8 cellular contexts compared by ENCODE assay signal in the genomic region with DNA sequence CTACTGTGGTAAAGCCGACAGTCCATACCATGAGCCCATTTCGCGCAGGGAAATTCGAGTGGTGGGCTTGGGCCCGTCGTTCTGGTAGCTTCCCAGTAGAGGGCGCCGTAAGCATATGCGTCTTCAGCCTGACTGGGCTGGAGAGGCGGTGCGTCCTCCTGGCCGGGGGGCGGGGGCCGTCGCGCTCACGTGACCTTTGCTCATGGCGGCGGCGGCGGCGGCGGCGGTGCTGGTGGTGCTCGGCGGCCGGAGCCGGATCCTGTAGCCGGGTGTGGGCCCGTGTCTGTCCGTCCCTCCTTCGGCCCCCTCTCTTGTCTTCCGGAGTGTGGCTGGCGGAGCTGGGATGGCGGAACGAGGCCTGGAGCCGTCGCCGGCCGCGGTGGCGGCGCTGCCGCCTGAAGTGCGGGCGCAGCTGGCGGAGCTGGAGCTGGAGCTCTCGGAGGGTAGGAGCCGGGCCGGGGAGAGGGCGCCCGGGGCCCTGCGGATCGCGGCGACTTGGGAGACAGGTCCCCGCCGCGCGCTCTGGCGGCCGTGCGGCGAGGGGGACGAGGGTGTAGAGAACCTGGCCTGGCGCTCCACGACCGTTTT. TPM values are rescaled to one million over a fixed set of nuclear protein-coding genes. Genes with fewer than 3 reads are reported as not detected.
A peak's percentile ranks its signal among the peaks of the same experiment; 100 is the strongest.
DNase-seq lines count a peak whose midpoint lies in the region; ATAC-seq and FAIRE-seq lines count a peak whose summit lies in the region.

A gene with protein sequence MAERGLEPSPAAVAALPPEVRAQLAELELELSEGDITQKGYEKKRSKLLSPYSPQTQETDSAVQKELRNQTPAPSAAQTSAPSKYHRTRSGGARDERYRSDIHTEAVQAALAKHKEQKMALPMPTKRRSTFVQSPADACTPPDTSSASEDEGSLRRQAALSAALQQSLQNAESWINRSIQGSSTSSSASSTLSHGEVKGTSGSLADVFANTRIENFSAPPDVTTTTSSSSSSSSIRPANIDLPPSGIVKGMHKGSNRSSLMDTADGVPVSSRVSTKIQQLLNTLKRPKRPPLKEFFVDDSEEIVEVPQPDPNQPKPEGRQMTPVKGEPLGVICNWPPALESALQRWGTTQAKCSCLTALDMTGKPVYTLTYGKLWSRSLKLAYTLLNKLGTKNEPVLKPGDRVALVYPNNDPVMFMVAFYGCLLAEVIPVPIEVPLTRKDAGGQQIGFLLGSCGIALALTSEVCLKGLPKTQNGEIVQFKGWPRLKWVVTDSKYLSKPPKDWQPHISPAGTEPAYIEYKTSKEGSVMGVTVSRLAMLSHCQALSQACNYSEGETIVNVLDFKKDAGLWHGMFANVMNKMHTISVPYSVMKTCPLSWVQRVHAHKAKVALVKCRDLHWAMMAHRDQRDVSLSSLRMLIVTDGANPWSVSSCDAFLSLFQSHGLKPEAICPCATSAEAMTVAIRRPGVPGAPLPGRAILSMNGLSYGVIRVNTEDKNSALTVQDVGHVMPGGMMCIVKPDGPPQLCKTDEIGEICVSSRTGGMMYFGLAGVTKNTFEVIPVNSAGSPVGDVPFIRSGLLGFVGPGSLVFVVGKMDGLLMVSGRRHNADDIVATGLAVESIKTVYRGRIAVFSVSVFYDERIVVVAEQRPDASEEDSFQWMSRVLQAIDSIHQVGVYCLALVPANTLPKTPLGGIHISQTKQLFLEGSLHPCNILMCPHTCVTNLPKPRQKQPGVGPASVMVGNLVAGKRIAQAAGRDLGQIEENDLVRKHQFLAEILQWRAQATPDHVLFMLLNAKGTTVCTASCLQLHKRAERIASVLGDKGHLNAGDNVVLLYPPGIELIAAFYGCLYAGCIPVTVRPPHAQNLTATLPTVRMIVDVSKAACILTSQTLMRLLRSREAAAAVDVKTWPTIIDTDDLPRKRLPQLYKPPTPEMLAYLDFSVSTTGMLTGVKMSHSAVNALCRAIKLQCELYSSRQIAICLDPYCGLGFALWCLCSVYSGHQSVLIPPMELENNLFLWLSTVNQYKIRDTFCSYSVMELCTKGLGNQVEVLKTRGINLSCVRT (N-terminal part only) (plus strand): TSS at position 188 of the 588 bp plus-strand sequence. CDS start 156 bp downstream, at position 344.

- no peaks in the 10 kb centered on the region for H3K27me3 ChIP-seq in right cardiac atrium (ENCODE audit: control insufficient read depth, insufficient read depth)

- peaks cover 7% of the 10 kb centered on the region for H3K4me1 ChIP-seq in right cardiac atrium (ENCODE audit: control insufficient read depth, insufficient read depth, low read length)

- H3K27ac ChIP-seq in right cardiac atrium (ENCODE audit: low read length), result peak within 1 kb of the TSS; percentile 79

- intact Hi-C loops in T-helper 2 cell treated with Interferon-gamma antibody and Interleukin-4, amounts not matched to agents 100 ng/mL and 5 ng/mL, for 36 hours (cut with micrococcal nuclease), result loop anchor here (1.0 to 10.0 kb wide), 5 partner anchors 50 to 520 kb away; a partner anchor contains a TSS
- intact Hi-C loops in right cardiac atrium (cut with DNase I), result loop anchor here (2.0 to 10.0 kb wide), 4 partner anchors 132 to 230 kb away; no protein-coding TSS in a partner anchor

- DNase-seq in NCI-H187 (lab: John Stamatoyannopoulos, UW), result peak; percentile 85 to 88
- peak; percentile 39 to 97 (median 88) for DNase-seq in anterior cingulate cortex (lab: John Stamatoyannopoulos, UW)
- DNase-seq in right cardiac atrium, result peak; percentile 96 to 99 (median 98)
- peak; percentile 58 for DNase-seq in pulmonary artery endothelial cell (ENCODE audit: low read depth, low spot score)
- DNase-seq in urothelium cell line (ENCODE audit: low spot score), result peak; percentile 92

- peak; percentile 78 for ATAC-seq in GM18498 (IDR thresholded peaks at IDR 0.05; ENCODE audit: unreplicated experiment)
- peak; percentile 76 for ATAC-seq in HG02938 (IDR thresholded peaks at IDR 0.05; ENCODE audit: unreplicated experiment)
- ATAC-seq in right cardiac atrium, result peak; percentile 96 to 98

- H3K4me3 ChIP-seq in right cardiac atrium (ENCODE audit: low read length), result peak within 1 kb of the TSS; percentile 73

- under 1% methylated on average over 68 of the region's 68 CpGs for WGBS in right cardiac atrium

- FAIRE-seq in urothelium cell line (lab: Jason Lieb, UNC), result no peak

- no peaks in the 10 kb centered on the region for H3K9me3 ChIP-seq in right cardiac atrium (ENCODE audit: control insufficient read depth, low read length)

RNA-seq across cellular contexts. Expression of the gene that starts here (rescaled TPM):
- total RNA-seq in T-helper 2 cell treated with Interferon-gamma antibody and Interleukin-4, amounts not matched to agents 100 ng/mL and 5 ng/mL, for 36 hours, result 26.3 and 26.9 TPM in 2 replicates
- total RNA-seq in right cardiac atrium, result 10 to 100 TPM; 10.7 to 16.8 (median 12.4) TPM
- polyA plus RNA-seq in right cardiac atrium, result 3.8 TPM
- 29.6 and 37.5 TPM in 2 replicates for total RNA-seq in pulmonary artery endothelial cell

Comparison
In these comparisons a context has a peak if more than half of its experiments do, and no peak if none do; other contexts are left out.
1. Peak in every context shown above with its lines: DNase-seq, ATAC-seq, H3K4me3 ChIP-seq and H3K27ac ChIP-seq.